Comparison of ENCODE assay signal across 1 cellular context in genomic region chr15:80662129-80662528, GRCh38.
TF ChIP-seq lines count a peak whose summit lies in the region.

No MANE protein-coding gene starts in this region.

TF ChIP-seq in GM12878, 131 proteins besides CTCF, POLR2A, EP300 and RAD21 (continued from another document):
- no peak for TF ChIP-seq E4F1 (IDR thresholded peaks at IDR 0.05; ENCODE audit: borderline replicate concordance, partially characterized antibody)
- TF ChIP-seq NR2C1 (IDR thresholded peaks at IDR 0.05): no peak
- no peak for TF ChIP-seq GATAD2B (conservative IDR thresholded peaks at IDR 0.05; ENCODE audit: low read depth)
- no peak for TF ChIP-seq ZBTB40 (IDR thresholded peaks at IDR 0.05; ENCODE audit: borderline replicate concordance)
- no peak for TF ChIP-seq BRCA1 (IDR thresholded peaks at IDR 0.05; ENCODE audit: low read depth, low read length)
- no peak for TF ChIP-seq ZNF24 (IDR thresholded peaks at IDR 0.05)
- TF ChIP-seq SPI1 (IDR thresholded peaks at IDR 0.05; ENCODE audit: borderline replicate concordance, insufficient read depth, low read depth, low read length): peak; percentile 93
- no peak for TF ChIP-seq TCF3 (IDR thresholded peaks at IDR 0.05; ENCODE audit: borderline replicate concordance, insufficient read depth, low read depth, low read length)
